ENCODE assay signal across 1 cellular context in genomic region chr3:141546586-141546985, GRCh38.
TF ChIP-seq lines count a peak whose summit lies in the region.

No MANE protein-coding gene starts in this region.

TF ChIP-seq in A549, 52 proteins besides CTCF, POLR2A, EP300 and RAD21 (continued from another document):
- TF ChIP-seq BCL3 (IDR thresholded peaks at IDR 0.05) (no peak), POLR2AphosphoS2 (conservative IDR thresholded peaks at IDR 0.05; ENCODE audit: low read length) (no peak)
